35 cellular contexts compared by ENCODE assay signal in genomic region chr3:60779637-60780036, GRCh38.
"Had no signal": no experiment of that assay in that cellular context is flagged by ENCODE, and none has a peak within 500 bp of the region (broad histone marks: within the 10 kb centered on the region; RNA-seq: fewer than 3 reads in every experiment).

No MANE protein-coding gene starts in this region.

- H3K36me3 ChIP-seq: MG63 had no signal

- H3K9me3 ChIP-seq: MG63 had no signal

- DNase-seq: Kasumi-1, MG63, MM.1S, MV-4-11, NCI-H1048, NCI-H1092, NCI-H1092 treated with DMSO at 0.1 percent for 48 hours, NCI-H1105, NCI-H1105 treated with DMSO at 0.1 percent for 48 hours, NCI-H1417, NCI-H1417 treated with DMSO at 0.1 percent for 48 hours, NCI-H1436, NCI-H1436 treated with DMSO at 0.1 percent for 48 hours, NCI-H146, NCI-H1694, NCI-H1694 treated with DMSO at 0.1 percent for 48 hours, NCI-H187, NCI-H187 treated with DMSO at 0.1 percent for 48 hours, NCI-H1930, NCI-H2029, NCI-H2029 treated with DMSO at 0.1 percent for 48 hours, NCI-H2081, NCI-H2081 treated with DMSO at 0.1 percent for 48 hours, NCI-H2107, NCI-H2171, NCI-H2171 treated with DMSO at 0.1 percent for 48 hours, NCI-H2227 treated with DMSO at 0.1 percent for 48 hours, NCI-H226, NCI-H345, NCI-H446, NCI-H446 treated with DMSO at 0.1 percent for 48 hours, NCI-H510A, NCI-H510A treated with DMSO at 0.1 percent for 48 hours, NCI-H524, NCI-H524 treated with DMSO at 0.1 percent for 48 hours had no signal

- H3K27me3 ChIP-seq: MG63 had no signal

- H3K4me3 ChIP-seq: MG63 had no signal
